In genomic region chr6:135426833-135427232, GRCh38 we compare ENCODE assay signal across 22 cellular contexts.
"Had no signal": no experiment of that assay in that cellular context is flagged by ENCODE, and none has a peak within 500 bp of the region (broad histone marks: within the 10 kb centered on the region; RNA-seq: fewer than 3 reads in every experiment).

No MANE protein-coding gene starts in this region.

- H3K4me1 ChIP-seq: esophagus muscularis mucosa, foreskin keratinocyte, gastroesophageal sphincter, heart left ventricle had no signal

- H3K36me3 ChIP-seq: left lung, lower lobe of right lung had no signal

- H3K4me2 ChIP-seq: hepatocyte had no signal

- H3K9me3 Mint-ChIP-seq: immature natural killer cell, mesothelial cell of epicardium had no signal

- DNase-seq: dermis blood vessel endothelial cell; dorsolateral prefrontal cortex; effector CD4-positive, alpha-beta T cell; effector memory CD4-positive, alpha-beta T cell; foreskin keratinocyte; heart left ventricle; hypothalamus; immature natural killer cell; left cardiac atrium; left lung; left ventricle myocardium superior; lower lobe of right lung; mesenchymal stem cell; mucosa of descending colon had no signal

- H3K4me3 ChIP-seq: coronary artery, dorsolateral prefrontal cortex, esophagus muscularis mucosa, gastroesophageal sphincter, heart left ventricle, hepatocyte, left lung, lower lobe of right lung, mucosa of descending colon had no signal

- H3K27ac ChIP-seq: coronary artery, dorsolateral prefrontal cortex, esophagus muscularis mucosa, foreskin keratinocyte, gastroesophageal sphincter, heart left ventricle, hepatocyte, left lung, lower lobe of right lung had no signal

- H3K4me1 Mint-ChIP-seq: immature natural killer cell, mesothelial cell of epicardium had no signal

- ATAC-seq: foreskin keratinocyte, gastroesophageal sphincter, heart left ventricle, left cardiac atrium, left lung, left ventricle myocardium superior, lower lobe of right lung, mucosa of descending colon had no signal

- H3K27ac Mint-ChIP-seq: immature natural killer cell, mesothelial cell of epicardium had no signal

- H3K4me3 Mint-ChIP-seq: immature natural killer cell, mesothelial cell of epicardium had no signal

- H3K9me3 ChIP-seq: esophagus muscularis mucosa, gastroesophageal sphincter, heart left ventricle, left lung, lower lobe of right lung, mucosa of descending colon had no signal

- FAIRE-seq: endothelial cell of umbilical vein, frontal cortex, keratinocyte had no signal

- H3K79me2 ChIP-seq: hepatocyte had no signal

- H3K27me3 ChIP-seq: dorsolateral prefrontal cortex, esophagus muscularis mucosa, foreskin keratinocyte, gastroesophageal sphincter, heart left ventricle, hepatocyte, left lung had no signal

- H2AFZ ChIP-seq: hepatocyte had no signal
